29 cellular contexts compared by ENCODE assay signal in the genomic region with DNA sequence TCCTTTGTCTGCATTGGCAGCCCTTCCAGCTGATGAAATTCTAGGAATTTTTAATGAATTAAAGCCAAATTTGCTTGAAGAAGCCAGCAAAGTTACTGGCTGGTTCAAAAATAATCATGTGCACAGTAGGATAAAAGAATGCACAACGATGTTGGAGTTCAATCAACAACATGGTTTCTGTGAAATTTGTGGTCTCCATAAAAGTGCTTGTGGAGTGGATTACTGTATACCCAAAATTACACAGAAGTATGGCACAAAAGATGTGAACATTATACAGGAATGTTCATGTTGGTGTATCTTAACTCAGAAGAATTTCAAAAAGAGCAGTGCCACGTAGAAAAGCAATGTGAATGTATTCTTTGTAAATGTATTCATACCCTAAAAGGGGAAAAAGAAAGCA.
"Had no signal": no experiment of that assay in that cellular context is flagged by ENCODE, and none has a peak within 500 bp of the region (broad histone marks: within the 10 kb centered on the region; RNA-seq: fewer than 3 reads in every experiment).

No MANE protein-coding gene starts in this region.

- H3K9ac ChIP-seq: neural progenitor cell had no signal

- H3K36me3 ChIP-seq: esophagus muscularis mucosa, gastroesophageal sphincter, heart left ventricle, left lung, neural progenitor cell, sigmoid colon, tibial artery had no signal

- H3K4me1 ChIP-seq: heart left ventricle, left lung, neural progenitor cell, psoas muscle, testis, tibial artery had no signal

- H3K79me2 ChIP-seq: hepatocyte had no signal

- H3K9me3 ChIP-seq: esophagus muscularis mucosa, gastroesophageal sphincter, heart left ventricle, left lung, mucosa of descending colon, psoas muscle, sigmoid colon, testis, tibial artery had no signal

- H3K9me3 Mint-ChIP-seq: mesothelial cell of epicardium; naive B cell; nephron; neural progenitor cell; stimulated activated effector memory CD8-positive, alpha-beta T cell treated with anti-CD3 and anti-CD28 coated beads, Interleukin-12 subunit alpha, Interleukin-12 subunit beta, amount 100 ng/mL, for 72 hours; type B pancreatic cell had no signal

- H3K4me3 Mint-ChIP-seq: mesothelial cell of epicardium; naive B cell; nephron; neural progenitor cell; stimulated activated effector memory CD8-positive, alpha-beta T cell treated with anti-CD3 and anti-CD28 coated beads, Interleukin-12 subunit alpha, Interleukin-12 subunit beta, amount 100 ng/mL, for 72 hours; type B pancreatic cell had no signal

- H2AFZ ChIP-seq: hepatocyte, neural progenitor cell had no signal

- DNase-seq: dermis blood vessel endothelial cell; effector memory CD4-positive, alpha-beta T cell; foreskin fibroblast; heart left ventricle; left cardiac atrium; left lung; mesenchymal stem cell; mucosa of descending colon; naive B cell; posterior cingulate gyrus; psoas muscle; right cardiac atrium; sigmoid colon; stimulated activated CD4-positive, alpha-beta T cell treated with anti-CD3 and anti-CD28 coated beads, Interleukin-1b, Interleukin-23, amount 100 ng/mL, for 48 hours; stimulated activated CD4-positive, alpha-beta T cell treated with anti-CD3 and anti-CD28 coated beads, Interleukin-4, amount 100 ng/mL, for 1 hour; stimulated activated naive CD4-positive, alpha-beta T cell treated with Interleukin-2 at 50 U/mL for 16 hours; substantia nigra; testis; tibial artery had no signal

- ATAC-seq: gastroesophageal sphincter; heart left ventricle; left cardiac atrium; left lung; mucosa of descending colon; psoas muscle; right cardiac atrium; stimulated activated effector memory CD8-positive, alpha-beta T cell treated with anti-CD3 and anti-CD28 coated beads, Interleukin-12 subunit alpha, Interleukin-12 subunit beta, amount 100 ng/mL, for 72 hours had no signal

- H3K27me3 Mint-ChIP-seq: type B pancreatic cell had no signal

- H3K27ac ChIP-seq: coronary artery, esophagus muscularis mucosa, gastroesophageal sphincter, heart left ventricle, hepatocyte, left lung, neural progenitor cell, psoas muscle, sigmoid colon, skin epidermis, testis, tibial artery had no signal

- H3K4me3 ChIP-seq: coronary artery, esophagus muscularis mucosa, gastroesophageal sphincter, heart left ventricle, hepatocyte, left lung, mucosa of descending colon, neural progenitor cell, psoas muscle, sigmoid colon, skin epidermis, testis, tibial artery had no signal

- H3K4me1 Mint-ChIP-seq: mesothelial cell of epicardium; naive B cell; nephron; neural progenitor cell; stimulated activated effector memory CD8-positive, alpha-beta T cell treated with anti-CD3 and anti-CD28 coated beads, Interleukin-12 subunit alpha, Interleukin-12 subunit beta, amount 100 ng/mL, for 72 hours had no signal

- H3K36me3 Mint-ChIP-seq: mesothelial cell of epicardium; naive B cell; neural progenitor cell; stimulated activated effector memory CD8-positive, alpha-beta T cell treated with anti-CD3 and anti-CD28 coated beads, Interleukin-12 subunit alpha, Interleukin-12 subunit beta, amount 100 ng/mL, for 72 hours; type B pancreatic cell had no signal

- H3K27me3 ChIP-seq: esophagus muscularis mucosa, gastroesophageal sphincter, heart left ventricle, hepatocyte, left lung, neural progenitor cell, sigmoid colon, testis, tibial artery had no signal

- H3K4me2 ChIP-seq: hepatocyte, neural progenitor cell had no signal

- H3K27ac Mint-ChIP-seq: mesothelial cell of epicardium; naive B cell; nephron; neural progenitor cell; stimulated activated effector memory CD8-positive, alpha-beta T cell treated with anti-CD3 and anti-CD28 coated beads, Interleukin-12 subunit alpha, Interleukin-12 subunit beta, amount 100 ng/mL, for 72 hours; type B pancreatic cell had no signal
